30 cellular contexts compared by ENCODE assay signal in the genomic region with DNA sequence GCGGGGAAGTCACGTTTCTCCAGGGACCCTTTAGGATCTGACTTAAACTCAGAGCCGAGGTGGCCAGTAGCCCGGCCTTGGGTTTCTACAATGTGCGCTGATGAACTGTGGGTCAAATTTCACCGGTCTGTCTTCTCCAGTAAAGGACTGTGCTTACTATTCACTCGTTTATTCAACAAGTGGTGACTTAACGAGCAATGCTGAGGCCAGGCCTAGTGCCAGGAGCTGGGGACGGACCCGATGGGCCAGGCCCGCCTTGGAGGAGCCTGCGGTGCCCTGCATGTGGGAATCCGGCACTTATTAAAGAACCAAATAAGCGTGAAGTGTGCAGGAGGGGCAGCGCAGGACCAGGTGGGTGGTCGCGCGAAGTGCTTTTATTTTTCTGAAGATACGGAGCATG. TPM values are rescaled to one million over a fixed set of nuclear protein-coding genes. Genes with fewer than 3 reads are reported as not detected.
DNase-seq lines count a peak whose midpoint lies in the region; ATAC-seq and TF ChIP-seq lines count a peak whose summit lies in the region.
"Had no signal": no experiment of that assay in that cellular context is flagged by ENCODE, and none has a peak within 500 bp of the region (broad histone marks: within the 10 kb centered on the region; RNA-seq: fewer than 3 reads in every experiment).

No MANE protein-coding gene starts in this region.

- H3K9ac ChIP-seq in endodermal cell (ENCODE audit: extremely low read depth, low read length, poor library complexity, severe bottlenecking) (no peak overlapping the region), neuronal stem cell (ENCODE audit: low read depth, low read length, poor library complexity) (peak overlapping the region; percentile 25)
- H3K9ac ChIP-seq: BLaER1 had no signal

- no peaks in the 10 kb centered on the region for H3K9me3 Mint-ChIP-seq in endodermal cell
- H3K9me3 Mint-ChIP-seq: activated naive CD4-positive, alpha-beta T cell treated with anti-CD3 and anti-CD28 coated beads, Interleukin-2, amount 50 U/mL, for 24 hours had no signal

- peaks cover 25% of the 10 kb centered on the region for H3K4me1 Mint-ChIP-seq in endodermal cell

- no peaks in the 10 kb centered on the region for H3K4me1 ChIP-seq in endodermal cell (ENCODE audit: control insufficient read depth, insufficient read depth, low read length)
- H3K4me1 ChIP-seq in neuronal stem cell (ENCODE audit: control insufficient read depth in 2 of 2, insufficient read depth in 1 of 2, low read depth in 1 of 2, low read length in 2 of 2): peaks cover 0 to 11% of the 10 kb centered on the region in 2 donors
- H3K4me1 ChIP-seq: breast epithelium, colonic mucosa, psoas muscle had no signal

- H3K27me3 ChIP-seq in endodermal cell (ENCODE audit: control insufficient read depth, insufficient read depth, low read length, poor library complexity, severe bottlenecking) (peaks cover 4% of the 10 kb centered on the region), neuronal stem cell (ENCODE audit: control insufficient read depth in 3 of 3, insufficient read depth in 3 of 3, low read depth in 1 of 3, low read length in 3 of 3) (peaks cover 0 to 19% (median 0%) of the 10 kb centered on the region in 3 experiments)
- H3K27me3 ChIP-seq: BLaER1, colonic mucosa, transverse colon had no signal

- H3K27ac ChIP-seq in endodermal cell (ENCODE audit: low read depth, low read length) (peak overlapping the region; percentile 46), neuronal stem cell (replicated peaks; ENCODE audit: low read length) (no peak overlapping the region)
- H3K27ac ChIP-seq: BLaER1, breast epithelium, colonic mucosa, epithelial cell of prostate, psoas muscle, transverse colon had no signal

- no peak overlapping the region for H3K4me2 ChIP-seq in neuronal stem cell (ENCODE audit: insufficient read depth, low read length, poor library complexity, severe bottlenecking)

- no peak for TF ChIP-seq CTCF in endodermal cell (conservative IDR thresholded peaks at IDR 0.05)

- H2BK12ac ChIP-seq in neuronal stem cell (ENCODE audit: low read length): no peak overlapping the region

- H2AFZ ChIP-seq in neuronal stem cell (ENCODE audit: low read length): no peak overlapping the region

- H3K14ac ChIP-seq in neuronal stem cell (ENCODE audit: low read length): no peak overlapping the region

- no peak overlapping the region for H4K8ac ChIP-seq in neuronal stem cell (ENCODE audit: low read depth, low read length)

- no peak overlapping the region for H2BK15ac ChIP-seq in neuronal stem cell (ENCODE audit: low read length)

- no peak overlapping the region for H3K4me3 Mint-ChIP-seq in endodermal cell
- H3K4me3 Mint-ChIP-seq: activated naive CD4-positive, alpha-beta T cell treated with anti-CD3 and anti-CD28 coated beads, Interleukin-2, amount 50 U/mL, for 24 hours had no signal

- H3K4ac ChIP-seq in neuronal stem cell (ENCODE audit: low read length): no peak overlapping the region

- peak overlapping the region; percentile 62 for H3K18ac ChIP-seq in neuronal stem cell (ENCODE audit: low read length)

- H2AK5ac ChIP-seq in neuronal stem cell (ENCODE audit: low read depth, low read length): no peak overlapping the region

- no peak overlapping the region for H2BK120ac ChIP-seq in neuronal stem cell (ENCODE audit: low read depth, low read length)

- H3K23ac ChIP-seq in neuronal stem cell (ENCODE audit: low read depth, low read length, poor library complexity): no peak overlapping the region

- H2BK5ac ChIP-seq in neuronal stem cell (ENCODE audit: low read length): no peak overlapping the region

- H3K27me3 Mint-ChIP-seq in endodermal cell (ENCODE audit: insufficient read depth): peaks cover 28% of the 10 kb centered on the region

- H3K27ac Mint-ChIP-seq in endodermal cell: no peak overlapping the region
- H3K27ac Mint-ChIP-seq: activated naive CD4-positive, alpha-beta T cell treated with anti-CD3 and anti-CD28 coated beads, Interleukin-2, amount 50 U/mL, for 24 hours had no signal

- H3K9me3 ChIP-seq in endodermal cell (ENCODE audit: control insufficient read depth, low read length) (no peaks in the 10 kb centered on the region), neuronal stem cell (replicated peaks in 1 of 2; ENCODE audit: control insufficient read depth in 2 of 2, insufficient read depth in 1 of 2, low read depth in 1 of 2, low read length in 2 of 2) (no peaks in the 10 kb centered on the region)
- H3K9me3 ChIP-seq: BLaER1, breast epithelium, colonic mucosa, psoas muscle, transverse colon had no signal

- no peaks in the 10 kb centered on the region for H3K79me1 ChIP-seq in neuronal stem cell (ENCODE audit: low read depth, low read length)

- WGBS in endodermal cell (ENCODE audit: insufficient coverage in 1 of 2, insufficient read length in 1 of 2), 2 experiments: 80 to 90% methylated on average over 14 to 19 of the region's 19 CpGs
- WGBS in neuronal stem cell (ENCODE audit: extremely low coverage in 2 of 2, insufficient read length in 2 of 2, insufficient replicate concordance in 1 of 2), 2 donors: no CpG with 5 or more reads among the region's 19 CpGs

- ATAC-seq in GM21447 (IDR thresholded peaks at IDR 0.05; ENCODE audit: unreplicated experiment) (no peak), HG02798 (IDR thresholded peaks at IDR 0.05; ENCODE audit: poor library complexity, unreplicated experiment) (no peak)
- ATAC-seq: left colon, psoas muscle had no signal

- no peaks in the 10 kb centered on the region for H3K36me3 ChIP-seq in endodermal cell (ENCODE audit: control insufficient read depth, insufficient read depth, low read length)
- H3K36me3 ChIP-seq in neuronal stem cell (replicated peaks in 1 of 2; ENCODE audit: control insufficient read depth in 2 of 2, insufficient read depth in 2 of 2, low read length in 2 of 2): no peaks in the 10 kb centered on the region
- H3K36me3 ChIP-seq: BLaER1, breast epithelium, colonic mucosa, transverse colon had no signal

- DNase-seq in EL (peak; percentile 4), NCI-H2029 (lab: John Stamatoyannopoulos, UW) (peak; percentile 15), endodermal cell (no peak), neuronal stem cell (ENCODE audit: low spot score) (no peak), NCI-H82 (lab: John Stamatoyannopoulos, UW) (no peak), nucleus accumbens (lab: John Stamatoyannopoulos, UW) (no peak)
- DNase-seq: activated CD4-positive, alpha-beta T cell treated with anti-CD3 and anti-CD28 coated beads for 4 hours; amygdala; colonic mucosa; DMS 273 treated with DMSO at 0.1 percent for 48 hours; effector CD4-positive, alpha-beta T cell; HCEC 1CT; left colon; NCI-H1048; NCI-H187; NCI-H526 treated with DMSO at 0.1 percent for 48 hours; occipital lobe; psoas muscle; SIG-M5; stimulated activated CD4-positive, alpha-beta T cell treated with anti-CD3 and anti-CD28 coated beads, Interleukin-4, amount 100 ng/mL, for 4 hours; T-helper 9 cell; transverse colon had no signal

- H4K91ac ChIP-seq in neuronal stem cell (ENCODE audit: low read depth, low read length, poor library complexity): no peak overlapping the region

- H3K4me3 ChIP-seq in endodermal cell (ENCODE audit: low read length) (no peak overlapping the region), neuronal stem cell (ENCODE audit: low read length in 2 of 2) (no peak overlapping the region)
- H3K4me3 ChIP-seq: BLaER1, breast epithelium, colonic mucosa, psoas muscle, transverse colon had no signal

- no peaks in the 10 kb centered on the region for H3K36me3 Mint-ChIP-seq in endodermal cell (ENCODE audit: low read depth)
- H3K36me3 Mint-ChIP-seq: activated naive CD4-positive, alpha-beta T cell treated with anti-CD3 and anti-CD28 coated beads, Interleukin-2, amount 50 U/mL, for 24 hours had no signal

RNA-seq across cellular contexts. Expression of a gene that starts 24.0 kb away (rescaled TPM):
- total RNA-seq in endodermal cell: 1 to 10 TPM in 1 of 2 donors, under 1 TPM in 1; 0.33 to 1.4 TPM
- 0.28 TPM for polyA plus RNA-seq in endodermal cell (2013, experiment 1 of 2)
- 0.46 TPM for polyA plus RNA-seq in endodermal cell (2013, experiment 2 of 2)
- 0.14 TPM for polyA plus RNA-seq in neuronal stem cell (2013, experiment 1 of 2)
- polyA plus RNA-seq in neuronal stem cell (2013, experiment 2 of 2): 0.19 TPM
- total RNA-seq: breast epithelium, glomerular endothelial cell, left colon, myocyte, occipital lobe, psoas muscle had no signal
- polyA plus RNA-seq: psoas muscle had no signal

RNA-seq across cellular contexts. Expression of a gene that starts 60.0 kb away (rescaled TPM):
- not detected for total RNA-seq in endodermal cell
- 0.25 TPM for polyA plus RNA-seq in endodermal cell (2013, experiment 1 of 2)
- polyA plus RNA-seq in endodermal cell (2013, experiment 2 of 2): 0.70 TPM
- not detected for polyA plus RNA-seq in neuronal stem cell (2013, experiment 1 of 2)
- polyA plus RNA-seq in neuronal stem cell (2013, experiment 2 of 2): not detected
- total RNA-seq: glomerular endothelial cell, myocyte had no signal

Comparison
In these comparisons a context has a peak if more than half of its experiments do, and no peak if none do; other contexts are left out.
1. DNase-seq: peak in EL (single experiment) and NCI-H2029 (single experiment); none in endodermal cell (single experiment), neuronal stem cell (single experiment), NCI-H82 (single experiment) and nucleus accumbens (0 of 56).